Comparison of ENCODE assay signal across 1 cellular context in genomic region chr19:31938675-31939074, GRCh38.
TF ChIP-seq lines count a peak whose summit lies in the region.

No MANE protein-coding gene starts in this region.

TF ChIP-seq in GM23338, 12 proteins besides CTCF, POLR2A, EP300 and RAD21 (continued from another document):
- no peak for TF ChIP-seq REST (IDR thresholded peaks at IDR 0.05; ENCODE audit: unreplicated experiment)
- TF ChIP-seq CREB1 (CRISPR knock-in tag; IDR thresholded peaks at IDR 0.05; ENCODE audit: low read depth) = no peak
- TF ChIP-seq EZH2phosphoT487 (IDR thresholded peaks at IDR 0.05; ENCODE audit: unreplicated experiment) = no peak
- TF ChIP-seq, protein P1, sequence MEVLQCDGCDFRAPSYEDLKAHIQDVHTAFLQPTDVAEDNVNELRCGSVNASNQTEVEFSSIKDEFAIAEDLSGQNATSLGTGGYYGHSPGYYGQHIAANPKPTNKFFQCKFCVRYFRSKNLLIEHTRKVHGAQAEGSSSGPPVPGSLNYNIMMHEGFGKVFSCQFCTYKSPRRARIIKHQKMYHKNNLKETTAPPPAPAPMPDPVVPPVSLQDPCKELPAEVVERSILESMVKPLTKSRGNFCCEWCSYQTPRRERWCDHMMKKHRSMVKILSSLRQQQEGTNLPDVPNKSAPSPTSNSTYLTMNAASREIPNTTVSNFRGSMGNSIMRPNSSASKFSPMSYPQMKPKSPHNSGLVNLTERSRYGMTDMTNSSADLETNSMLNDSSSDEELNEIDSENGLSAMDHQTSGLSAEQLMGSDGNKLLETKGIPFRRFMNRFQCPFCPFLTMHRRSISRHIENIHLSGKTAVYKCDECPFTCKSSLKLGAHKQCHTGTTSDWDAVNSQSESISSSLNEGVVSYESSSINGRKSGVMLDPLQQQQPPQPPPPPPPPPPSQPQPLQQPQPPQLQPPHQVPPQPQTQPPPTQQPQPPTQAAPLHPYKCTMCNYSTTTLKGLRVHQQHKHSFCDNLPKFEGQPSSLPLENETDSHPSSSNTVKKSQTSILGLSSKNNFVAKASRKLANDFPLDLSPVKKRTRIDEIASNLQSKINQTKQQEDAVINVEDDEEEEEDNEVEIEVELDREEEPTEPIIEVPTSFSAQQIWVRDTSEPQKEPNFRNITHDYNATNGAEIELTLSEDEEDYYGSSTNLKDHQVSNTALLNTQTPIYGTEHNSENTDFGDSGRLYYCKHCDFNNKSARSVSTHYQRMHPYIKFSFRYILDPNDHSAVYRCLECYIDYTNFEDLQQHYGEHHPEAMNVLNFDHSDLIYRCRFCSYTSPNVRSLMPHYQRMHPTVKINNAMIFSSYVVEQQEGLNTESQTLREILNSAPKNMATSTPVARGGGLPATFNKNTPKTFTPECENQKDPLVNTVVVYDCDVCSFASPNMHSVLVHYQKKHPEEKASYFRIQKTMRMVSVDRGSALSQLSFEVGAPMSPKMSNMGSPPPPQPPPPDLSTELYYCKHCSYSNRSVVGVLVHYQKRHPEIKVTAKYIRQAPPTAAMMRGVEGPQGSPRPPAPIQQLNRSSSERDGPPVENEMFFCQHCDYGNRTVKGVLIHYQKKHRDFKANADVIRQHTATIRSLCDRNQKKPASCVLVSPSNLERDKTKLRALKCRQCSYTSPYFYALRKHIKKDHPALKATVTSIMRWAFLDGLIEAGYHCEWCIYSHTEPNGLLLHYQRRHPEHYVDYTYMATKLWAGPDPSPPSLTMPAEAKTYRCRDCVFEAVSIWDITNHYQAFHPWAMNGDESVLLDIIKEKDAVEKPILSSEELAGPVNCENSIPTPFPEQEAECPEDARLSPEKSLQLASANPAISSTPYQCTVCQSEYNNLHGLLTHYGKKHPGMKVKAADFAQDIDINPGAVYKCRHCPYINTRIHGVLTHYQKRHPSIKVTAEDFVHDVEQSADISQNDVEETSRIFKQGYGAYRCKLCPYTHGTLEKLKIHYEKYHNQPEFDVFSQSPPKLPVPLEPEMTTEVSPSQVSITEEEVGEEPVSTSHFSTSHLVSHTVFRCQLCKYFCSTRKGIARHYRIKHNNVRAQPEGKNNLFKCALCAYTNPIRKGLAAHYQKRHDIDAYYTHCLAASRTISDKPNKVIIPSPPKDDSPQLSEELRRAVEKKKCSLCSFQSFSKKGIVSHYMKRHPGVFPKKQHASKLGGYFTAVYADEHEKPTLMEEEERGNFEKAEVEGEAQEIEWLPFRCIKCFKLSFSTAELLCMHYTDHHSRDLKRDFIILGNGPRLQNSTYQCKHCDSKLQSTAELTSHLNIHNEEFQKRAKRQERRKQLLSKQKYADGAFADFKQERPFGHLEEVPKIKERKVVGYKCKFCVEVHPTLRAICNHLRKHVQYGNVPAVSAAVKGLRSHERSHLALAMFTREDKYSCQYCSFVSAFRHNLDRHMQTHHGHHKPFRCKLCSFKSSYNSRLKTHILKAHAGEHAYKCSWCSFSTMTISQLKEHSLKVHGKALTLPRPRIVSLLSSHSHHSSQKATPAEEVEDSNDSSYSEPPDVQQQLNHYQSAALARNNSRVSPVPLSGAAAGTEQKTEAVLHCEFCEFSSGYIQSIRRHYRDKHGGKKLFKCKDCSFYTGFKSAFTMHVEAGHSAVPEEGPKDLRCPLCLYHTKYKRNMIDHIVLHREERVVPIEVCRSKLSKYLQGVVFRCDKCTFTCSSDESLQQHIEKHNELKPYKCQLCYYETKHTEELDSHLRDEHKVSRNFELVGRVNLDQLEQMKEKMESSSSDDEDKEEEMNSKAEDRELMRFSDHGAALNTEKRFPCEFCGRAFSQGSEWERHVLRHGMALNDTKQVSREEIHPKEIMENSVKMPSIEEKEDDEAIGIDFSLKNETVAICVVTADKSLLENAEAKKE (CRISPR knock-in tag; IDR thresholded peaks at IDR 0.05) = no peak
- TF ChIP-seq ZNF331 (CRISPR knock-in tag; IDR thresholded peaks at IDR 0.05; ENCODE audit: low read depth) = no peak
- TF ChIP-seq, protein P2, sequence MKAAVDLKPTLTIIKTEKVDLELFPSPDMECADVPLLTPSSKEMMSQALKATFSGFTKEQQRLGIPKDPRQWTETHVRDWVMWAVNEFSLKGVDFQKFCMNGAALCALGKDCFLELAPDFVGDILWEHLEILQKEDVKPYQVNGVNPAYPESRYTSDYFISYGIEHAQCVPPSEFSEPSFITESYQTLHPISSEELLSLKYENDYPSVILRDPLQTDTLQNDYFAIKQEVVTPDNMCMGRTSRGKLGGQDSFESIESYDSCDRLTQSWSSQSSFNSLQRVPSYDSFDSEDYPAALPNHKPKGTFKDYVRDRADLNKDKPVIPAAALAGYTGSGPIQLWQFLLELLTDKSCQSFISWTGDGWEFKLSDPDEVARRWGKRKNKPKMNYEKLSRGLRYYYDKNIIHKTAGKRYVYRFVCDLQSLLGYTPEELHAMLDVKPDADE (IDR thresholded peaks at IDR 0.05) = no peak
- no peak for TF ChIP-seq JUNB (IDR thresholded peaks at IDR 0.05; ENCODE audit: unreplicated experiment)
- no peak for TF ChIP-seq ZNF114 (CRISPR knock-in tag; IDR thresholded peaks at IDR 0.05)
- TF ChIP-seq STAT1 (IDR thresholded peaks at IDR 0.05; ENCODE audit: unreplicated experiment) = no peak
- TF ChIP-seq POLR2AphosphoS5 (IDR thresholded peaks at IDR 0.05; ENCODE audit: low read depth) = no peak
- TF ChIP-seq NANOG (IDR thresholded peaks at IDR 0.05; ENCODE audit: borderline replicate concordance) = no peak
